11 cellular contexts compared by ENCODE assay signal in genomic region chr4:4861592-4862551, GRCh38. TPM values are rescaled to one million over a fixed set of nuclear protein-coding genes. Genes with fewer than 3 reads are reported as not detected.
DNase-seq lines count a peak whose midpoint lies in the region; ATAC-seq, FAIRE-seq and TF ChIP-seq lines count a peak whose summit lies in the region.
"Had no signal": no experiment of that assay in that cellular context is flagged by ENCODE, and none has a peak within 500 bp of the region (broad histone marks: within the 10 kb centered on the region; RNA-seq: fewer than 3 reads in every experiment).

No MANE protein-coding gene starts in this region.

- no peak overlapping the region for H3K27ac ChIP-seq in A549

- TF ChIP-seq POLR2A in A549 (IDR thresholded peaks at IDR 0.05; ENCODE audit: low read length): no peak

- H3K27ac Mint-ChIP-seq in chondrocyte (ENCODE audit: unreplicated experiment) (no peak overlapping the region), naive B cell (peak overlapping the region in 4 of 6 donors; percentile 7 to 98 (median 72))

- H3K4me3 ChIP-seq in A549 (no peak overlapping the region), H7 (ENCODE audit: insufficient read depth, low read depth, low read length) (no peak overlapping the region)

- CTCF ChIA-PET in A549 (lab: Yijun Ruan, JAX): interaction anchor here (1.8 kb wide), 1 partner anchor 193 kb away, joined by 5 read pairs; no protein-coding TSS in a partner anchor

- no peaks in the 10 kb centered on the region for H3K36me3 ChIP-seq in H7 (replicated peaks; ENCODE audit: control insufficient read depth, insufficient read depth, low read length)

- H3K4me1 ChIP-seq in A549: no peaks in the 10 kb centered on the region

- H3K4me2 ChIP-seq in A549: peak overlapping the region; percentile 85; the same call in 2 of the 3 replicates

- DNase-seq in A549 (ENCODE audit: low read depth in 1 of 2, low spot score in 1 of 2) (no peak), H7 (peak; percentile 57), chondrocyte (ENCODE audit: low spot score) (no peak), naive B cell (no peak), KG1 (lab: John Stamatoyannopoulos, UW) (no peak), foreskin melanocyte (no peak)
- DNase-seq: activated CD4-positive, CD25-positive, alpha-beta regulatory T cell; central memory CD4-positive, alpha-beta T cell had no signal

- no peaks in the 10 kb centered on the region for H3K9me3 ChIP-seq in A549

- H3K27me3 ChIP-seq in H7 (ENCODE audit: control insufficient read depth, insufficient read depth, low read length): peaks cover 97% of the 10 kb centered on the region

- H3K4me3 Mint-ChIP-seq in chondrocyte (ENCODE audit: unreplicated experiment) (peak overlapping the region; percentile 80), naive B cell (peak overlapping the region; percentile 71 to 90 (median 84))

- TF ChIP-seq EP300 in A549 (IDR thresholded peaks at IDR 0.05): no peak

- 92% methylated on average over 32 of the region's 32 CpGs for WGBS in A549 (ENCODE audit: missing lambda C conversion rate)

- peaks cover 38% of the 10 kb centered on the region for H3K4me1 Mint-ChIP-seq in chondrocyte (ENCODE audit: low read depth)
- peaks cover 31 to 55% (median 55%) of the 10 kb centered on the region in 3 donors for H3K4me1 Mint-ChIP-seq in naive B cell

- H3K36me3 Mint-ChIP-seq in chondrocyte (ENCODE audit: low read depth): peaks cover 10% of the 10 kb centered on the region
- peaks cover 0 to 26% of the 10 kb centered on the region in 2 donors for H3K36me3 Mint-ChIP-seq in naive B cell

- POLR2A ChIA-PET in A549 (lab: Yijun Ruan, JAX): no interaction called here

- no peak for TF ChIP-seq RAD21 in A549 (conservative IDR thresholded peaks at IDR 0.05 in 1 of 2, IDR thresholded peaks at IDR 0.05 in 1 of 2)

- TF ChIP-seq CTCF in A549 (IDR thresholded peaks at IDR 0.05) (no peak), chondrocyte (IDR thresholded peaks at IDR 0.05) (no peak)

- ATAC-seq in A549 (no peak), naive B cell (ENCODE audit: low read depth in 2 of 2) (no peak), GM19035 (IDR thresholded peaks at IDR 0.05; ENCODE audit: unreplicated experiment) (no peak), GM18861 (IDR thresholded peaks at IDR 0.05; ENCODE audit: unreplicated experiment) (no peak)

- H3K9me3 Mint-ChIP-seq in chondrocyte (ENCODE audit: low read depth) (no peaks in the 10 kb centered on the region), naive B cell (peaks cover 7 to 59% (median 26%) of the 10 kb centered on the region in 7 donors)

- H3K27me3 Mint-ChIP-seq in chondrocyte (ENCODE audit: low read depth): peaks cover 41% of the 10 kb centered on the region
- H3K27me3 Mint-ChIP-seq in naive B cell: peaks cover 60 to 81% (median 73%) of the 10 kb centered on the region in 3 donors

- FAIRE-seq in A549 (lab: Jason Lieb, UNC): no peak
- FAIRE-seq: islet of Langerhans had no signal

TF ChIP-seq in A549, 52 proteins besides CTCF, POLR2A, EP300 and RAD21:
- TF ChIP-seq JUN (IDR thresholded peaks at IDR 0.05) (no peak), PHF8 (IDR thresholded peaks at IDR 0.05; ENCODE audit: borderline replicate concordance, low read depth) (no peak), ATOH8 (CRISPR knock-in tag; IDR thresholded peaks at IDR 0.05; ENCODE audit: low read depth) (no peak), CBX8 (IDR thresholded peaks at IDR 0.05) (no peak), ZNF302 (CRISPR knock-in tag; IDR thresholded peaks at IDR 0.05) (no peak), ZFP36 (IDR thresholded peaks at IDR 0.05; ENCODE audit: borderline replicate concordance, partially characterized antibody) (no peak), MAZ (IDR thresholded peaks at IDR 0.05; ENCODE audit: borderline replicate concordance, low read depth, low read length) (no peak), POLR2AphosphoS2 (conservative IDR thresholded peaks at IDR 0.05; ENCODE audit: low read length) (no peak), ESRRA (IDR thresholded peaks at IDR 0.05; ENCODE audit: borderline replicate concordance, low read length) (no peak), FOSL2 (IDR thresholded peaks at IDR 0.05) (no peak), FOSL2 (CRISPR knock-in tag; IDR thresholded peaks at IDR 0.05) (no peak), CEBPB (IDR thresholded peaks at IDR 0.05) (no peak), HEYL (CRISPR knock-in tag; IDR thresholded peaks at IDR 0.05) (no peak), HOXB13 (CRISPR knock-in tag; IDR thresholded peaks at IDR 0.05; ENCODE audit: low read depth) (no peak)

RNA-seq across cellular contexts. Expression of gene MSX1, which starts 2.4 kb away (rescaled TPM):
- 1.8 and 2.2 TPM in 2 replicates for polyA plus RNA-seq in A549 (2011; rRNA removed)
- polyA plus RNA-seq in A549 (2012; cell fraction: cytosol; rRNA removed): 5.1 and 8.6 TPM in 2 replicates
- polyA plus RNA-seq in A549 (2012; cell fraction: nucleus; rRNA removed): 4.3 and 7.6 TPM in 2 replicates
- polyA plus RNA-seq in A549 (2017; fragmentation: RNase III; extraction: RNeasy Plus Mini Kit Qiagen cat#74134 plus additional on column Dnase treatment): 2.8 to 2.9 TPM (median 2.8 TPM) in 3 replicates
- polyA minus RNA-seq in A549 (2011; rRNA and poly(A)+ RNA removed): 0.08 and 0.39 TPM in 2 replicates
- 0.07 and 0.67 TPM in 2 replicates for total RNA-seq in H7 (2014; rRNA removed; shearing (Covaris generic))
- total RNA-seq in chondrocyte: 4.4 to 4.8 TPM (median 4.4 TPM) in 3 replicates
- not detected for polyA plus RNA-seq in naive B cell (ENCODE audit: low read depth in 6 of 6)
